ENCODE assay signal across 10 cellular contexts in the genomic region with DNA sequence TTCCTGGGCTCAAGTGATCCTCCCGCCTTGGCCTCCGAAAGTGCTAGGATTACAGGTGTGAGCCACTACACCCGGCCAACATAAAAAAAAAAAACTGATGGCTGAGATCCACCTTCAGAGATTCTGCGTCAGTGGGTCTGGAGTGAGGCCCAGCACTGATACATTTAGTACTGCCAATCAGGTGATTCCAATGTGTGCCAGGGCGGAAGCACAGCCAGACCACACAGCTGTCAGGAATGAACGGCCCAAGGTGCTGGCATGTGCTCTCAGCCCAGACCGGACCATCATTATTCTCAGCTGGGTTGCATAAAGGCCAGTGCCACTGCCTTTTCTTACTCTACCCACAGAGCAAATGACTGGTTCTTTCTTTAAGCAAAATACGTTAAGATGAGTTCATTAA. TPM values are rescaled to one million over a fixed set of nuclear protein-coding genes. Genes with fewer than 3 reads are reported as not detected.
DNase-seq lines count a peak whose midpoint lies in the region; ATAC-seq and TF ChIP-seq lines count a peak whose summit lies in the region.
"Had no signal": no experiment of that assay in that cellular context is flagged by ENCODE, and none has a peak within 500 bp of the region (broad histone marks: within the 10 kb centered on the region; RNA-seq: fewer than 3 reads in every experiment).

No MANE protein-coding gene starts in this region.

- DNase-seq in PC-3: peak; percentile 29
- DNase-seq in lower lobe of right lung: no peak
- DNase-seq in suprapubic skin (ENCODE audit: low spot score in 2 of 2): no peak
- DNase-seq in mesendoderm: no peak
- no peak for DNase-seq in DMS53 (lab: John Stamatoyannopoulos, UW)
- DNase-seq: activated T-cell treated with anti-CD3 and anti-CD28 coated beads, Interleukin-2, amount 50 U/mL, for 1 hour; PC-9 had no signal

- intact Hi-C loops in PC-3 (cut with micrococcal nuclease) (no loop called here), lower lobe of right lung (cut with DNase I) (no loop called here)

- H3K4me1 ChIP-seq in PC-3 (ENCODE audit: insufficient read depth, low read length) (no peaks in the 10 kb centered on the region), lower lobe of right lung (peaks cover 5% of the 10 kb centered on the region), suprapubic skin (peaks cover 24% of the 10 kb centered on the region), mesendoderm (ENCODE audit: control insufficient read depth, low read depth, low read length) (no peaks in the 10 kb centered on the region)

- no peak overlapping the region for H3K56ac ChIP-seq in mesendoderm (ENCODE audit: low read length)

- H3K4me2 ChIP-seq in PC-3 (ENCODE audit: low read length) (no peak overlapping the region), mesendoderm (ENCODE audit: low read length) (no peak overlapping the region)

- ATAC-seq in PC-3 (peak; percentile 84), esophagus mucosa (peak; percentile 84), lower lobe of right lung (peak; percentile 50 to 52), HG03139 (IDR thresholded peaks at IDR 0.05; ENCODE audit: unreplicated experiment) (no peak), HG03095 (IDR thresholded peaks at IDR 0.05; ENCODE audit: unreplicated experiment) (no peak)

- TF ChIP-seq EP300 in suprapubic skin (IDR thresholded peaks at IDR 0.05): no peak

- H2BK120ac ChIP-seq in mesendoderm (ENCODE audit: low read depth, low read length): no peak overlapping the region

- no peaks in the 10 kb centered on the region for H3K36me3 ChIP-seq in PC-3 (ENCODE audit: low read depth, low read length)
- no peaks in the 10 kb centered on the region for H3K36me3 ChIP-seq in lower lobe of right lung
- no peaks in the 10 kb centered on the region for H3K36me3 ChIP-seq in suprapubic skin
- H3K36me3 ChIP-seq in mesendoderm (ENCODE audit: control insufficient read depth, insufficient read depth, low read length): no peaks in the 10 kb centered on the region

- H4K20me1 ChIP-seq in PC-3 (ENCODE audit: low read length): no peaks in the 10 kb centered on the region

- POLR2A ChIA-PET in PC-3 (lab: Charles Lee; ENCODE audit: unreplicated experiment): no interaction called here

- H3K23ac ChIP-seq in mesendoderm (ENCODE audit: low read length): no peak overlapping the region

- 67% methylated on average over 8 of the region's 8 CpGs for WGBS in suprapubic skin
- no CpG with 5 or more reads among the region's 8 CpGs for WGBS in mesendoderm (ENCODE audit: extremely low coverage, insufficient coverage, low lambda C conversion rate)

- H3K27ac ChIP-seq in PC-3 (ENCODE audit: low read length) (no peak overlapping the region), lower lobe of right lung (no peak overlapping the region), suprapubic skin (peak overlapping the region; percentile 72), mesendoderm (ENCODE audit: low read depth, low read length) (no peak overlapping the region)

- H3K9me2 ChIP-seq in PC-3 (replicated peaks; ENCODE audit: low read length): no peaks in the 10 kb centered on the region

- H2BK5ac ChIP-seq in mesendoderm (ENCODE audit: low read length): no peak overlapping the region

- no peak overlapping the region for H3K4ac ChIP-seq in mesendoderm (ENCODE audit: low read depth, low read length)

- no TSS peak for BruUV-seq in PC-3 (replicated peaks; lab: Mats Ljungman, UMichigan)

- peak overlapping the region; percentile 84 for H2AFZ ChIP-seq in PC-3 (ENCODE audit: low read length)

- TF ChIP-seq POLR2A in suprapubic skin (IDR thresholded peaks at IDR 0.05): no peak

- H3K9me3 ChIP-seq in PC-3 (ENCODE audit: low read length): no peaks in the 10 kb centered on the region
- no peaks in the 10 kb centered on the region for H3K9me3 ChIP-seq in lower lobe of right lung
- no peaks in the 10 kb centered on the region for H3K9me3 ChIP-seq in suprapubic skin

- CTCF ChIA-PET in PC-3 (lab: Charles Lee): interaction anchor here (0.7 kb wide), 1 partner anchor 508 kb away, joined by 3 read pairs; no protein-coding TSS in a partner anchor

- H2BK15ac ChIP-seq in mesendoderm (replicated peaks; ENCODE audit: low read depth): no peak overlapping the region

- no peak for TF ChIP-seq CTCF in PC-3 (conservative IDR thresholded peaks at IDR 0.05; ENCODE audit: low read depth, low read length)
- TF ChIP-seq CTCF in lower lobe of right lung (IDR thresholded peaks at IDR 0.05): no peak
- TF ChIP-seq CTCF in suprapubic skin (IDR thresholded peaks at IDR 0.05): no peak

- H4K5ac ChIP-seq in mesendoderm (ENCODE audit: low read length): no peak overlapping the region

- no peaks in the 10 kb centered on the region for H3F3A ChIP-seq in PC-3 (ENCODE audit: low read length, unreplicated experiment)

- H4K8ac ChIP-seq in mesendoderm (ENCODE audit: low read depth, low read length): no peak overlapping the region

- no peak overlapping the region for H3K18ac ChIP-seq in mesendoderm (ENCODE audit: low read length)

- H3K27me3 ChIP-seq in PC-3 (ENCODE audit: low read length) (no peaks in the 10 kb centered on the region), lower lobe of right lung (ENCODE audit: low read depth) (no peaks in the 10 kb centered on the region), suprapubic skin (no peaks in the 10 kb centered on the region), mesendoderm (ENCODE audit: insufficient read depth, low read length, poor library complexity) (no peaks in the 10 kb centered on the region)

- no peaks in the 10 kb centered on the region for H3K79me2 ChIP-seq in PC-3 (ENCODE audit: low read length)
- H3K79me2 ChIP-seq in mesendoderm (ENCODE audit: control insufficient read depth, insufficient read depth, low read length): no peaks in the 10 kb centered on the region

- no peaks in the 10 kb centered on the region for H3K79me1 ChIP-seq in mesendoderm (ENCODE audit: low read length)

- no peak overlapping the region for H3K9ac ChIP-seq in PC-3 (ENCODE audit: low read length)
- no peak overlapping the region for H3K9ac ChIP-seq in mesendoderm (ENCODE audit: low read length)

- no peak overlapping the region for H2AK5ac ChIP-seq in mesendoderm (ENCODE audit: low read length)

- H3K4me3 ChIP-seq in PC-3 (ENCODE audit: low read length) (no peak overlapping the region), lower lobe of right lung (no peak overlapping the region), suprapubic skin (no peak overlapping the region), mesendoderm (ENCODE audit: low read length) (no peak overlapping the region)

RNA-seq across cellular contexts. Expression of a gene that starts 1.2 kb away (rescaled TPM):
- total RNA-seq in PC-3 (2014; rRNA removed) (not detected in 2 replicates), esophagus mucosa (0.32 TPM), lower lobe of right lung (0.74 TPM), suprapubic skin (under 1 TPM in 1 of 4 donors, not detected in 3; 0.26 TPM)
- 0.01 TPM for polyA plus RNA-seq in mesendoderm (2013, experiment 1 of 2)
- polyA plus RNA-seq in mesendoderm (2013, experiment 2 of 2): not detected

Comparison
In these comparisons a context has a peak if more than half of its experiments do, and no peak if none do; other contexts are left out.
1. ATAC-seq: peak in PC-3 (single experiment), esophagus mucosa (single experiment) and lower lobe of right lung (2 of 2); none in HG03139 (single experiment) and HG03095 (single experiment).